ENCODE assay signal across 19 cellular contexts in the genomic region with DNA sequence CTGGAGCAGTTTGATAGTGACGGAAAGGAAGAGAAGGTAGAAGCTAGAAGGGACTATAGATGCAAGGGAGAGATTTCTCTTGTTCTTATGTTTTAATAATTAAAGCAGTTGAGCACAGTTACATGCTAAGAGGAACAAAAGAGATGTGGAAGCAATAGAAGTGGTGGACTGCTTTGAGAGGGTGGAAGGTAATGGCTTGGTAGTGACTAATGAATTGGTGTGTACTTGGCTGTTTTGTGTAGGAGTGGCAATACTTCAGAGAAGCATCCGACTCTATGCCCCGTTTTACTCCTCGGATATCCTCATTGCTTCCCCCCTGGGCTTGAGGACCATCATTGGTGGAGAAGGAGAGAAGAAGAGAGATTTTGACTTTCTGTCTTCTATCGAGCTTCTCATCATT. TPM values are rescaled to one million over a fixed set of nuclear protein-coding genes. Genes with fewer than 3 reads are reported as not detected.
DNase-seq lines count a peak whose midpoint lies in the region; ATAC-seq and TF ChIP-seq lines count a peak whose summit lies in the region.
"Had no signal": no experiment of that assay in that cellular context is flagged by ENCODE, and none has a peak within 500 bp of the region (broad histone marks: within the 10 kb centered on the region; RNA-seq: fewer than 3 reads in every experiment).

No MANE protein-coding gene starts in this region.

- H3K9me3 Mint-ChIP-seq in T-helper 1 cell treated with Interleukin-12 subunit alpha and Interleukin-12 subunit beta and Interleukin-4 antibody, amounts not matched to agents 30 μg/mL and 1 μg/mL, for 36 hours: no peaks in the 10 kb centered on the region
- H3K9me3 Mint-ChIP-seq in activated T-helper 17 cell treated with anti-CD3 and anti-CD28 coated beads, Interleukin-2, amount 50 U/mL, for 72 hours: no peaks in the 10 kb centered on the region
- H3K9me3 Mint-ChIP-seq: neural crest cell had no signal

- H3K27me3 ChIP-seq in skeletal muscle tissue (ENCODE audit: control insufficient read depth in 3 of 3, insufficient read depth in 3 of 3, low read length in 3 of 3): no peaks in the 10 kb centered on the region
- H3K27me3 ChIP-seq: dorsolateral prefrontal cortex had no signal

- no peak for ATAC-seq in activated T-helper 17 cell treated with anti-CD3 and anti-CD28 coated beads, Interleukin-2, amount 50 U/mL, for 72 hours (replicated peaks)
- no peak for ATAC-seq in HG02678 (IDR thresholded peaks at IDR 0.05; ENCODE audit: unreplicated experiment)
- ATAC-seq: activated CD8-positive, alpha-beta memory T cell treated with anti-CD3 and anti-CD28 coated beads, Interleukin-2, amount 10 ng/mL, durations not matched to agents 7 days and 5 days; Right ventricle myocardium inferior had no signal

- peak overlapping the region; percentile 21 for H3K4me3 ChIP-seq in fibroblast of pulmonary artery (replicated peaks; ENCODE audit: low read depth, low read length)
- no peak overlapping the region for H3K4me3 ChIP-seq in skeletal muscle tissue (ENCODE audit: low read length in 3 of 3)
- H3K4me3 ChIP-seq: dorsolateral prefrontal cortex, skin epidermis had no signal

- H3K27ac ChIP-seq in skeletal muscle tissue (ENCODE audit: low read depth, low read length): peak overlapping the region; percentile 55
- H3K27ac ChIP-seq: 22Rv1 had no signal

- H3K9me3 ChIP-seq in skeletal muscle tissue (ENCODE audit: control insufficient read depth in 3 of 3, low read length in 3 of 3): no peaks in the 10 kb centered on the region
- H3K9me3 ChIP-seq: Caco-2 had no signal

- H3K27me3 Mint-ChIP-seq in T-helper 1 cell treated with Interleukin-12 subunit alpha and Interleukin-12 subunit beta and Interleukin-4 antibody, amounts not matched to agents 30 μg/mL and 1 μg/mL, for 36 hours (ENCODE audit: low read depth): no peaks in the 10 kb centered on the region
- H3K27me3 Mint-ChIP-seq in activated T-helper 17 cell treated with anti-CD3 and anti-CD28 coated beads, Interleukin-2, amount 50 U/mL, for 72 hours: no peaks in the 10 kb centered on the region
- H3K27me3 Mint-ChIP-seq: activated CD8-positive, alpha-beta memory T cell treated with anti-CD3 and anti-CD28 coated beads, Interleukin-2, amount 10 ng/mL, durations not matched to agents 7 days and 5 days had no signal

- no peak for TF ChIP-seq CTCF in fibroblast of pulmonary artery (IDR thresholded peaks at IDR 0.05; ENCODE audit: low read length, missing control alignments)

- H3K4me3 Mint-ChIP-seq in T-helper 1 cell treated with Interleukin-12 subunit alpha and Interleukin-12 subunit beta and Interleukin-4 antibody, amounts not matched to agents 30 μg/mL and 1 μg/mL, for 36 hours: no peak overlapping the region
- H3K4me3 Mint-ChIP-seq in activated T-helper 17 cell treated with anti-CD3 and anti-CD28 coated beads, Interleukin-2, amount 50 U/mL, for 72 hours: peak overlapping the region; percentile 67
- H3K4me3 Mint-ChIP-seq: activated CD8-positive, alpha-beta memory T cell treated with anti-CD3 and anti-CD28 coated beads, Interleukin-2, amount 10 ng/mL, durations not matched to agents 7 days and 5 days; neural crest cell had no signal

- H3K36me3 ChIP-seq in skeletal muscle tissue (ENCODE audit: control insufficient read depth in 3 of 3, insufficient read depth in 3 of 3, low read length in 3 of 3): peaks cover 57 to 80% (median 74%) of the 10 kb centered on the region in 3 donors

- peaks cover 59% of the 10 kb centered on the region for H3K36me3 Mint-ChIP-seq in T-helper 1 cell treated with Interleukin-12 subunit alpha and Interleukin-12 subunit beta and Interleukin-4 antibody, amounts not matched to agents 30 μg/mL and 1 μg/mL, for 36 hours (ENCODE audit: low read depth)
- peaks cover 100% of the 10 kb centered on the region for H3K36me3 Mint-ChIP-seq in activated T-helper 17 cell treated with anti-CD3 and anti-CD28 coated beads, Interleukin-2, amount 50 U/mL, for 72 hours (ENCODE audit: low read depth)

- peaks cover 0 to 13% (median 0%) of the 10 kb centered on the region in 3 donors for H3K4me1 ChIP-seq in skeletal muscle tissue (ENCODE audit: control insufficient read depth in 3 of 3, insufficient read depth in 3 of 3, low read length in 3 of 3)
- H3K4me1 ChIP-seq: Caco-2 had no signal

- H3K9ac ChIP-seq in skeletal muscle tissue (ENCODE audit: low read depth in 1 of 3, low read length in 3 of 3): no peak overlapping the region

- H3K27ac Mint-ChIP-seq in T-helper 1 cell treated with Interleukin-12 subunit alpha and Interleukin-12 subunit beta and Interleukin-4 antibody, amounts not matched to agents 30 μg/mL and 1 μg/mL, for 36 hours: peak overlapping the region; percentile 61
- peak overlapping the region; percentile 83 for H3K27ac Mint-ChIP-seq in activated T-helper 17 cell treated with anti-CD3 and anti-CD28 coated beads, Interleukin-2, amount 50 U/mL, for 72 hours
- H3K27ac Mint-ChIP-seq: activated CD8-positive, alpha-beta memory T cell treated with anti-CD3 and anti-CD28 coated beads, Interleukin-2, amount 10 ng/mL, durations not matched to agents 7 days and 5 days had no signal

- H3K4me1 Mint-ChIP-seq in T-helper 1 cell treated with Interleukin-12 subunit alpha and Interleukin-12 subunit beta and Interleukin-4 antibody, amounts not matched to agents 30 μg/mL and 1 μg/mL, for 36 hours (ENCODE audit: low read depth): peaks cover 15% of the 10 kb centered on the region
- H3K4me1 Mint-ChIP-seq in activated T-helper 17 cell treated with anti-CD3 and anti-CD28 coated beads, Interleukin-2, amount 50 U/mL, for 72 hours: peaks cover 27% of the 10 kb centered on the region
- H3K4me1 Mint-ChIP-seq: neural crest cell had no signal

- no peak for DNase-seq in T-helper 1 cell
- peak; percentile 31 for DNase-seq in fibroblast of pulmonary artery (ENCODE audit: low read depth)
- DNase-seq in amygdala (lab: John Stamatoyannopoulos, UW): no peak
- no peak for DNase-seq in SKM-1 treated with dmso at 0.1 percent for 144 hours (lab: John Stamatoyannopoulos, UW; ENCODE audit: unreplicated experiment)
- DNase-seq: activated CD8-positive, alpha-beta memory T cell treated with anti-CD3 and anti-CD28 coated beads, Interleukin-2, amount 10 ng/mL, durations not matched to agents 7 days and 5 days; Caco-2; dorsolateral prefrontal cortex; Kasumi-1; NCI-H2029; NCI-H774; substantia nigra had no signal

RNA-seq across cellular contexts. Expression of gene UTP25, which starts 12.8 kb away (rescaled TPM):
- total RNA-seq in activated T-helper 17 cell treated with anti-CD3 and anti-CD28 coated beads, Interleukin-2, amount 50 U/mL, for 72 hours: 10 to 100 TPM; 12.0 to 17.5 TPM
- 4.7 TPM for total RNA-seq in skeletal muscle tissue

RNA-seq across cellular contexts. Expression of gene IRF6, which starts 34.7 kb away (rescaled TPM):
- total RNA-seq in activated T-helper 17 cell treated with anti-CD3 and anti-CD28 coated beads, Interleukin-2, amount 50 U/mL, for 72 hours: 1 to 10 TPM in 1 of 2 donors, under 1 TPM in 1; 0.35 to 1.7 TPM
- total RNA-seq in skeletal muscle tissue: 0.52 TPM

RNA-seq across cellular contexts. Expression of gene C1orf74, which starts 56.3 kb away (rescaled TPM):
- total RNA-seq in activated T-helper 17 cell treated with anti-CD3 and anti-CD28 coated beads, Interleukin-2, amount 50 U/mL, for 72 hours: 1 to 10 TPM; 2.5 to 3.8 TPM
- total RNA-seq in skeletal muscle tissue: 3.7 TPM
